In genomic region chr5:31800351-31800750, GRCh38 we compare ENCODE assay signal across 27 cellular contexts.
"Had no signal": no experiment of that assay in that cellular context is flagged by ENCODE, and none has a peak within 500 bp of the region (broad histone marks: within the 10 kb centered on the region; RNA-seq: fewer than 3 reads in every experiment).

No MANE protein-coding gene starts in this region.

- H3K79me2 ChIP-seq: parathyroid adenoma had no signal

- H3K9me3 ChIP-seq: ovary, psoas muscle, right lobe of liver, sigmoid colon, suprapubic skin, testis, tibial artery, transverse colon, upper lobe of left lung, vagina had no signal

- H3K4me3 ChIP-seq: neural progenitor cell, ovary, psoas muscle, right lobe of liver, sigmoid colon, suprapubic skin, testis, tibial artery, transverse colon, upper lobe of left lung, vagina had no signal

- H3K27ac ChIP-seq: neural progenitor cell, ovary, parathyroid adenoma, psoas muscle, right lobe of liver, sigmoid colon, suprapubic skin, testis, tibial artery, transverse colon, upper lobe of left lung, vagina had no signal

- H3K36me3 ChIP-seq: neural progenitor cell, ovary, right lobe of liver, sigmoid colon, suprapubic skin, tibial artery, transverse colon, upper lobe of left lung, vagina had no signal

- DNase-seq: naive thymus-derived CD4-positive, alpha-beta T cell; natural killer cell; occipital lobe; ovary; posterior cingulate gyrus; psoas muscle; right cardiac atrium; right lobe of liver; sigmoid colon; small intestine; stimulated activated CD4-positive, alpha-beta T cell treated with anti-CD3 and anti-CD28 coated beads, Interleukin-12 subunit alpha, Interleukin-12 subunit beta, amount 100 ng/mL, for 4 hours; stimulated activated CD4-positive, alpha-beta T cell treated with anti-CD3 and anti-CD28 coated beads, Interleukin-1b, Interleukin-23, amount 100 ng/mL, for 48 hours; stimulated activated CD4-positive, alpha-beta T cell treated with anti-CD3 and anti-CD28 coated beads, Interleukin-4, amount 100 ng/mL, for 1 hour; stimulated activated CD4-positive, alpha-beta T cell treated with anti-CD3 and anti-CD28 coated beads, Interleukin-4, amount 100 ng/mL, for 4 hours; stimulated activated CD8-positive, alpha-beta memory T cell treated with anti-CD3 and anti-CD28 coated beads, Interleukin-4, amount 100 ng/mL, for 48 hours; stimulated activated naive CD4-positive, alpha-beta T cell; stimulated activated naive CD8-positive, alpha-beta T cell treated with anti-CD3 and anti-CD28 coated beads, Interleukin-15, amount 100 ng/mL, for 72 hours; stimulated activated naive CD8-positive, alpha-beta T cell treated with anti-CD3 and anti-CD28 coated beads, Interleukin-15, Interleukin-2, amounts not matched to agents 100 U/mL and 50 U/mL, for 24 hours; substantia nigra; testis; tibial artery; transverse colon; upper lobe of left lung had no signal

- H3K27me3 ChIP-seq: neural progenitor cell, ovary, right lobe of liver, sigmoid colon, testis, tibial artery, upper lobe of left lung, vagina had no signal

- H3K9ac ChIP-seq: neural progenitor cell, parathyroid adenoma had no signal

- H3K4me1 ChIP-seq: neural progenitor cell, parathyroid adenoma, psoas muscle, right lobe of liver, sigmoid colon, suprapubic skin, testis, tibial artery, transverse colon, upper lobe of left lung, vagina had no signal

- H3K4me2 ChIP-seq: neural progenitor cell had no signal
